ENCODE assay signal across 10 cellular contexts in the genomic region with DNA sequence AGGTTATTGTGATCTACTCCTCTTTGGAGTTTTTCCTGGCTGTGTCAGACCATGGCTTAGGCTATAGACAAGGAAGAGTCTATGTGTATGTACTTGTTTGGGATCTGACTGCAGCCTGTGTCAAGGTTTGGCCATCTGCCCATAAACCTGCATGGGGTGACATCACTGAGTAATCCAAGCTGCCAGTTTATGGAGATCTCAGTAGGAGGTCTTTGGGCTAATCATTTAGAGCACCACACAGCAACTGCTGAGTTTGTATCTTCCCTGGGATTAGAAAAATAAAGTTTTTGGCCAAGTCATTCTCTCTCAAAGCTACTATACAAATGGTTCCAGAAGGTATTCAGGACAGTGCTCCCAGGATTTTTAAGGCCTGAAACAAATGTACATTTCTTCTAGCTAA.
DNase-seq lines count a peak whose midpoint lies in the region; ATAC-seq, FAIRE-seq and TF ChIP-seq lines count a peak whose summit lies in the region.
"Had no signal": no experiment of that assay in that cellular context is flagged by ENCODE, and none has a peak within 500 bp of the region (broad histone marks: within the 10 kb centered on the region; RNA-seq: fewer than 3 reads in every experiment).

No MANE protein-coding gene starts in this region.

- no peak overlapping the region for H3K4me3 Mint-ChIP-seq in HFFc6
- no peak overlapping the region for H3K4me3 Mint-ChIP-seq in activated T-cell treated with anti-CD3 and anti-CD28 coated beads, Interleukin-2, amount 50 U/mL, for 4 hours
- H3K4me3 Mint-ChIP-seq: memory B cell had no signal

- H3K4me3 ChIP-seq in small intestine (ENCODE audit: low read depth in 1 of 2, low read length in 2 of 2), result no peak overlapping the region

- H3K36me3 Mint-ChIP-seq in HFFc6 (ENCODE audit: low read depth), result no peaks in the 10 kb centered on the region
- H3K36me3 Mint-ChIP-seq in activated T-cell treated with anti-CD3 and anti-CD28 coated beads, Interleukin-2, amount 50 U/mL, for 4 hours (ENCODE audit: insufficient read depth), result no peaks in the 10 kb centered on the region
- H3K36me3 Mint-ChIP-seq: memory B cell had no signal

- no peak overlapping the region; the same call in 1 of the 2 replicates for H3K27ac Mint-ChIP-seq in HFFc6
- H3K27ac Mint-ChIP-seq: memory B cell had no signal

- no peak for TF ChIP-seq CTCF in HFFc6 (IDR thresholded peaks at IDR 0.05)

- H3K27me3 Mint-ChIP-seq in HFFc6 (ENCODE audit: insufficient read depth), result no peaks in the 10 kb centered on the region; the same call in 1 of the 2 replicates
- peaks cover 2% of the 10 kb centered on the region for H3K27me3 Mint-ChIP-seq in activated T-cell treated with anti-CD3 and anti-CD28 coated beads, Interleukin-2, amount 50 U/mL, for 4 hours (ENCODE audit: low read depth)
- H3K27me3 Mint-ChIP-seq: memory B cell had no signal

- H3K36me3 ChIP-seq in small intestine (ENCODE audit: control insufficient read depth in 2 of 2, insufficient read depth in 2 of 2, low read length in 2 of 2), result no peaks in the 10 kb centered on the region

- H3K4me1 ChIP-seq in small intestine (ENCODE audit: control insufficient read depth in 2 of 2, insufficient read depth in 1 of 2, low read depth in 1 of 2, low read length in 1 of 2), result no peaks in the 10 kb centered on the region

- no peak for ATAC-seq in activated T-cell treated with anti-CD3 and anti-CD28 coated beads, Interleukin-2, amount 50 U/mL, for 4 hours

- no peaks in the 10 kb centered on the region for H3K27me3 ChIP-seq in small intestine (ENCODE audit: control insufficient read depth in 2 of 2, insufficient read depth in 2 of 2, low read length in 2 of 2)

- no peaks in the 10 kb centered on the region for H3K9me3 ChIP-seq in small intestine (ENCODE audit: control insufficient read depth, low read depth)

- no peak overlapping the region for H3K27ac ChIP-seq in small intestine (ENCODE audit: low read depth in 1 of 2, low read length in 1 of 2)

- peak; percentile 60 for DNase-seq in HFFc6
- peak; percentile 56 for DNase-seq in NCI-H510A treated with DMSO at 0.1 percent for 48 hours (lab: John Stamatoyannopoulos, UW)
- DNase-seq in dermis microvascular lymphatic vessel endothelial cell (ENCODE audit: low read depth in 2 of 2), result peak; percentile 23 to 30
- peak; percentile 44 for DNase-seq in small intestine
- no peak for DNase-seq in activated CD8-positive, alpha-beta memory T cell treated with anti-CD3 and anti-CD28 coated beads, Interleukin-2, amount 50 U/mL, for 4 hours
- DNase-seq in activated T-cell treated with anti-CD3 and anti-CD28 coated beads, Interleukin-2, amount 50 U/mL, for 4 hours, result no peak
- no peak for DNase-seq in stimulated activated CD4-positive, alpha-beta T cell treated with anti-CD3 and anti-CD28 coated beads, Interleukin-4, amount 100 ng/mL, for 1 hour
- DNase-seq in germinal center (ENCODE audit: low spot score), result no peak
- DNase-seq: activated naive CD4-positive, alpha-beta T cell treated with anti-CD3 and anti-CD28 coated beads, Interleukin-2, amount 50 U/mL, for 16 hours had no signal

- FAIRE-seq in small intestine (lab: Jason Lieb, UNC), result no peak

- no peaks in the 10 kb centered on the region for H3K9me3 Mint-ChIP-seq in HFFc6
- no peaks in the 10 kb centered on the region for H3K9me3 Mint-ChIP-seq in activated T-cell treated with anti-CD3 and anti-CD28 coated beads, Interleukin-2, amount 50 U/mL, for 4 hours

- H3K4me1 Mint-ChIP-seq in HFFc6 (ENCODE audit: low read depth), result peaks cover 22% of the 10 kb centered on the region
- peaks cover 3% of the 10 kb centered on the region for H3K4me1 Mint-ChIP-seq in activated T-cell treated with anti-CD3 and anti-CD28 coated beads, Interleukin-2, amount 50 U/mL, for 4 hours (ENCODE audit: low read depth)
- H3K4me1 Mint-ChIP-seq: memory B cell had no signal

Comparison
In these comparisons a context has a peak if more than half of its experiments do, and no peak if none do; other contexts are left out.
1. DNase-seq: peak in HFFc6 (single experiment), NCI-H510A treated with DMSO at 0.1 percent for 48 hours (single experiment), dermis microvascular lymphatic vessel endothelial cell (2 of 2) and small intestine (single experiment); none in activated CD8-positive, alpha-beta memory T cell treated with anti-CD3 and anti-CD28 coated beads, Interleukin-2, amount 50 U/mL, for 4 hours (single experiment), activated T-cell treated with anti-CD3 and anti-CD28 coated beads, Interleukin-2, amount 50 U/mL, for 4 hours (single experiment), stimulated activated CD4-positive, alpha-beta T cell treated with anti-CD3 and anti-CD28 coated beads, Interleukin-4, amount 100 ng/mL, for 1 hour (single experiment) and germinal center (single experiment).